Comparison of ENCODE assay signal across 1 cellular context in genomic region chr3:194675081-194675640, GRCh38.
TF ChIP-seq lines count a peak whose summit lies in the region.

No MANE protein-coding gene starts in this region.

TF ChIP-seq in GM23338, 12 proteins besides CTCF, POLR2A, EP300 and RAD21 (continued from another document):
- TF ChIP-seq ZNF462 (CRISPR knock-in tag; IDR thresholded peaks at IDR 0.05) (no peak), EZH2phosphoT487 (IDR thresholded peaks at IDR 0.05; ENCODE audit: unreplicated experiment) (no peak), ZNF331 (CRISPR knock-in tag; IDR thresholded peaks at IDR 0.05; ENCODE audit: low read depth) (no peak), JUNB (IDR thresholded peaks at IDR 0.05; ENCODE audit: unreplicated experiment) (no peak), ZNF114 (CRISPR knock-in tag; IDR thresholded peaks at IDR 0.05) (no peak), CREB1 (CRISPR knock-in tag; IDR thresholded peaks at IDR 0.05; ENCODE audit: low read depth) (no peak), ETS1 (IDR thresholded peaks at IDR 0.05) (no peak), POLR2AphosphoS5 (IDR thresholded peaks at IDR 0.05; ENCODE audit: low read depth) (no peak)
